Comparison of ENCODE assay signal across 8 cellular contexts in the genomic region with DNA sequence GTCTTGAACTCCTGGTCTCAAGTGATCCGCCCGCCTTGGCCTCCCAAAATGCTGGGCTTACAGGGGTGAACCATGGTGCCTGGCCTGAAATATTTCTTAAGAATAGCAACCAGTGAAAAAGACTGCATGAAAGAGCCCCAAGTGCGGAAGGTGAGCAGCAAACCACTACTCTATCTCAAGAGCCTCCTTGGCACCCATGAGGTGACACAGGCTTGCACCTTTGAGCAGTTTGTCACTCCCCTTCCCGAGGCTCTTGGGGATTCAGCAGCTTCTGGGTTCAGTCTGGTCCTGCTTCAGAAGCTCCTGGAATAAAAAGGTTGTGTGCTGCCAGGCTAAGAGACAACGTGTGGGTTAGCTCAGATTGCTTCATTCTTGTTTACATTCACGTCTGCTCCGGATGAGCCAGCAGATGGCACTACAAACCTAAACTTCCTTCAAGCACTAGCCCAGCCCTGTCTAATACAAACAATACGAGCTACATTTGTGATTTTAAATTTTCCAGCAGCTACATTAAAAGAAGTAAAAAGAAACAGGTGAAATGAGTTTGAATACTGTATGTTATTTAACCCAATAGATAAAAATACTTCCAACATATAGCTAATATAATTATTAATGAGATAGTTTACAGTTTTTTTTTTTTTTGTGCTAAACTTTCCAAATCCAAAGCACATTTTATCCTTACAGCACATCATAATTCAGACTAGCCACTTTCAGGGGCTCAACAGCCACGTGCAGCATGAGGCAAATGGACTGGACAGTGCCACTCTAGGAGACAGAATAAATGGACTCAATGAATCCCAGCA. TPM values are rescaled to one million over a fixed set of nuclear protein-coding genes. Genes with fewer than 3 reads are reported as not detected.
A peak's percentile ranks its signal among the peaks of the same experiment; 100 is the strongest.
DNase-seq lines count a peak whose midpoint lies in the region; ATAC-seq, FAIRE-seq and TF ChIP-seq lines count a peak whose summit lies in the region.

No MANE protein-coding gene starts in this region.

- H3K4me1 ChIP-seq in SJSA1 (replicated peaks) (peaks cover 13% of the 10 kb centered on the region; the same call in 1 of the 2 replicates), pancreas (peaks cover 11 to 16% (median 16%) of the 10 kb centered on the region in 3 donors)

- H3K27ac ChIP-seq in SJSA1 (no peak overlapping the region), pancreas (no peak overlapping the region)

- H3K4me3 ChIP-seq in SJSA1: no peak overlapping the region
- H3K4me3 ChIP-seq in pancreas: no peak overlapping the region

- ATAC-seq in GM21786 (IDR thresholded peaks at IDR 0.05; ENCODE audit: unreplicated experiment) (peak; percentile 91), pancreas (peak; percentile 93 to 97 (median 94)), HG03457 (IDR thresholded peaks at IDR 0.05; ENCODE audit: unreplicated experiment) (no peak)

- 32 to 33% methylated on average over 9 of the region's 9 CpGs for WGBS in pancreas, 2 donors

- TF ChIP-seq CTCF in pancreas (IDR thresholded peaks at IDR 0.05): peak; percentile 30 to 57 (median 45)

- intact Hi-C loops in pancreas (cut with DNase I): no loop called here

- FAIRE-seq in frontal cortex (lab: Jason Lieb, UNC): peak; percentile 94
- FAIRE-seq in pancreas (lab: Jason Lieb, UNC): peak; percentile 5

- H3K36me3 ChIP-seq in SJSA1: no peaks in the 10 kb centered on the region
- no peaks in the 10 kb centered on the region for H3K36me3 ChIP-seq in pancreas

- no peaks in the 10 kb centered on the region for H3K9me3 ChIP-seq in SJSA1 (replicated peaks)
- no peaks in the 10 kb centered on the region for H3K9me3 ChIP-seq in pancreas

- DNase-seq in DMS53 (lab: John Stamatoyannopoulos, UW): peak; percentile 86
- peak; percentile 65 for DNase-seq in MV-4-11 (lab: John Stamatoyannopoulos, UW)
- DNase-seq in SJSA1 (ENCODE audit: low read depth in 1 of 2, low spot score in 2 of 2): peak; percentile 58 to 70
- DNase-seq in activated naive CD4-positive, alpha-beta T cell treated with Interleukin-2 at 50 U/mL for 16 hours: peak; percentile 63
- DNase-seq in frontal cortex (ENCODE audit: low spot score in 2 of 2): peak; percentile 70 to 73
- DNase-seq in pancreas: peak in 3 of 6 donors; percentile 53 to 78 (median 59)

- H3K27me3 ChIP-seq in SJSA1 (replicated peaks): no peaks in the 10 kb centered on the region
- H3K27me3 ChIP-seq in pancreas: no peaks in the 10 kb centered on the region

RNA-seq across cellular contexts. Expression of a gene that starts 46.2 kb away (rescaled TPM):
- total RNA-seq in SJSA1 (2014; rRNA removed; shearing (Covaris generic)): not detected in 2 replicates
- total RNA-seq in frontal cortex: not detected
- not detected for total RNA-seq in pancreas
- polyA plus RNA-seq in pancreas: not detected
